In the genomic region with DNA sequence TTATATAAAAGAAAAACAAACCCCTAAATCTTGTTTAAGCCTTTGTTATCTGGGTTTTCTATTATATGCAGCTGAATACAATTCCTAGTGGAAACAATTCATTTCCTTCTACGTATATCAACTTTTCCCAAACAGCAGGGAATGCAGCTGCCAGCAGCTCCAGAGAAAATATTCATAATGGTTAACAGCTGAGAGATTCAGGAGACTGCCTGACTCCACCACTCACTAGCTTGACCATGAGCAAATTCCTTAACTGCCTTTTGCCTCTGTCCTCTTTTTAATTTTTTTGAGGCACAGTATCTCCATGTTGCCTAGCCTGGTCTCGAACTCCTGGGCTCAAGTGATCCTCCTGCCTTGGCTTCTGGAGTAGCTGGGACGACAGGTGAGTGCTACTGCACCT, we compare ENCODE assay signal across 15 cellular contexts.
"Had no signal": no experiment of that assay in that cellular context is flagged by ENCODE, and none has a peak within 500 bp of the region (broad histone marks: within the 10 kb centered on the region; RNA-seq: fewer than 3 reads in every experiment).

No MANE protein-coding gene starts in this region.

- H3K4me1 ChIP-seq: foreskin keratinocyte, pancreas had no signal

- DNase-seq: effector CD4-positive, alpha-beta T cell; foreskin keratinocyte; kidney; left colon; occipital lobe; pancreas; stimulated activated CD4-positive, alpha-beta T cell treated with anti-CD3 and anti-CD28 coated beads, Interleukin-2, amount 100 ng/mL, for 48 hours; stimulated activated naive CD4-positive, alpha-beta T cell treated with Interleukin-2 at 50 U/mL for 16 hours; trophoblast cell had no signal

- H3K4me3 ChIP-seq: coronary artery, hepatocyte, pancreas, smooth muscle cell had no signal

- H3K79me2 ChIP-seq: hepatocyte had no signal

- H3K27me3 ChIP-seq: foreskin keratinocyte, hepatocyte, pancreas had no signal

- H3K4me2 ChIP-seq: hepatocyte, smooth muscle cell had no signal

- H3K36me3 ChIP-seq: pancreas had no signal

- H2AFZ ChIP-seq: hepatocyte had no signal

- H3K9me3 ChIP-seq: pancreas had no signal

- H3K27me3 Mint-ChIP-seq: natural killer cell treated with Interleukin-12 subunit alpha and Interleukin-12 subunit beta and Interleukin-15 and Interleukin-18, amount 100 ng/mL, for 72 hours; progenitor cell of endocrine pancreas had no signal

- ATAC-seq: foreskin keratinocyte; left colon; natural killer cell treated with Interleukin-12 subunit alpha and Interleukin-12 subunit beta and Interleukin-15 and Interleukin-18, amount 100 ng/mL, for 72 hours; pancreas; right cardiac atrium had no signal

- H3K4me3 Mint-ChIP-seq: natural killer cell treated with Interleukin-12 subunit alpha and Interleukin-12 subunit beta and Interleukin-15 and Interleukin-18, amount 100 ng/mL, for 72 hours had no signal

- H3K27ac ChIP-seq: coronary artery, foreskin keratinocyte, hepatocyte, pancreas had no signal

- H3K36me3 Mint-ChIP-seq: natural killer cell treated with Interleukin-12 subunit alpha and Interleukin-12 subunit beta and Interleukin-15 and Interleukin-18, amount 100 ng/mL, for 72 hours had no signal

- H3K27ac Mint-ChIP-seq: natural killer cell treated with Interleukin-12 subunit alpha and Interleukin-12 subunit beta and Interleukin-15 and Interleukin-18, amount 100 ng/mL, for 72 hours; progenitor cell of endocrine pancreas had no signal
